In genomic region chr11:34053161-34053686, GRCh38 we compare ENCODE assay signal across 1 cellular context.
TF ChIP-seq lines count a peak whose summit lies in the region.

No MANE protein-coding gene starts in this region.

TF ChIP-seq in HepG2, 621 proteins besides CTCF, POLR2A, EP300 and RAD21 (continued from another document and continues in another):
- TF ChIP-seq, protein P1, sequence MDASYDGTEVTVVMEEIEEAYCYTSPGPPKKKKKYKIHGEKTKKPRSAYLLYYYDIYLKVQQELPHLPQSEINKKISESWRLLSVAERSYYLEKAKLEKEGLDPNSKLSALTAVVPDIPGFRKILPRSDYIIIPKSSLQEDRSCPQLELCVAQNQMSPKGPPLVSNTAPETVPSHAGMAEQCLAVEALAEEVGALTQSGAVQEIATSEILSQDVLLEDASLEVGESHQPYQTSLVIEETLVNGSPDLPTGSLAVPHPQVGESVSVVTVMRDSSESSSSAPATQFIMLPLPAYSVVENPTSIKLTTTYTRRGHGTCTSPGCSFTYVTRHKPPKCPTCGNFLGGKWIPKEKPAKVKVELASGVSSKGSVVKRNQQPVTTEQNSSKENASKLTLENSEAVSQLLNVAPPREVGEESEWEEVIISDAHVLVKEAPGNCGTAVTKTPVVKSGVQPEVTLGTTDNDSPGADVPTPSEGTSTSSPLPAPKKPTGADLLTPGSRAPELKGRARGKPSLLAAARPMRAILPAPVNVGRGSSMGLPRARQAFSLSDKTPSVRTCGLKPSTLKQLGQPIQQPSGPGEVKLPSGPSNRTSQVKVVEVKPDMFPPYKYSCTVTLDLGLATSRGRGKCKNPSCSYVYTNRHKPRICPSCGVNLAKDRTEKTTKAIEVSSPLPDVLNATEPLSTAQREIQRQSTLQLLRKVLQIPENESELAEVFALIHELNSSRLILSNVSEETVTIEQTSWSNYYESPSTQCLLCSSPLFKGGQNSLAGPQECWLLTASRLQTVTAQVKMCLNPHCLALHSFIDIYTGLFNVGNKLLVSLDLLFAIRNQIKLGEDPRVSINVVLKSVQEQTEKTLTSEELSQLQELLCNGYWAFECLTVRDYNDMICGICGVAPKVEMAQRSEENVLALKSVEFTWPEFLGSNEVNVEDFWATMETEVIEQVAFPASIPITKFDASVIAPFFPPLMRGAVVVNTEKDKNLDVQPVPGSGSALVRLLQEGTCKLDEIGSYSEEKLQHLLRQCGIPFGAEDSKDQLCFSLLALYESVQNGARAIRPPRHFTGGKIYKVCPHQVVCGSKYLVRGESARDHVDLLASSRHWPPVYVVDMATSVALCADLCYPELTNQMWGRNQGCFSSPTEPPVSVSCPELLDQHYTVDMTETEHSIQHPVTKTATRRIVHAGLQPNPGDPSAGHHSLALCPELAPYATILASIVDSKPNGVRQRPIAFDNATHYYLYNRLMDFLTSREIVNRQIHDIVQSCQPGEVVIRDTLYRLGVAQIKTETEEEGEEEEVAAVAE (CRISPR knock-in tag; IDR thresholded peaks at IDR 0.05; ENCODE audit: borderline replicate concordance), result no peak
- TF ChIP-seq THAP11 (CRISPR knock-in tag; IDR thresholded peaks at IDR 0.05) (peak; percentile 52; the same call in 1 of the 2 replicates), HOXA5 (CRISPR knock-in tag; IDR thresholded peaks at IDR 0.05) (no peak), TRAFD1 (CRISPR knock-in tag; IDR thresholded peaks at IDR 0.05; ENCODE audit: borderline replicate concordance) (no peak), PHF8 (CRISPR knock-in tag; IDR thresholded peaks at IDR 0.05) (0 out of 2 replicates have a peak, but pooled peaks have one; percentile 11), ZNF275 (CRISPR knock-in tag; IDR thresholded peaks at IDR 0.05; ENCODE audit: borderline replicate concordance) (no peak), MEIS1 (CRISPR knock-in tag; IDR thresholded peaks at IDR 0.05; ENCODE audit: borderline replicate concordance) (no peak), ZNF607 (CRISPR knock-in tag; IDR thresholded peaks at IDR 0.05; ENCODE audit: borderline replicate concordance) (no peak), BATF2 (CRISPR knock-in tag; IDR thresholded peaks at IDR 0.05) (no peak), TMF1 (CRISPR knock-in tag; IDR thresholded peaks at IDR 0.05; ENCODE audit: low read depth) (no peak), ZNF616 (CRISPR knock-in tag; IDR thresholded peaks at IDR 0.05; ENCODE audit: low read depth) (no peak), ZNF460 (CRISPR knock-in tag; IDR thresholded peaks at IDR 0.05; ENCODE audit: borderline replicate concordance) (no peak), RBM39 (IDR thresholded peaks at IDR 0.05; ENCODE audit: low read depth, low read length, poor library complexity, severe bottlenecking) (no peak), MLXIP (CRISPR knock-in tag; IDR thresholded peaks at IDR 0.05; ENCODE audit: borderline replicate concordance) (no peak), CCDC6 (CRISPR knock-in tag; IDR thresholded peaks at IDR 0.05) (no peak), ZNF281 (CRISPR knock-in tag; IDR thresholded peaks at IDR 0.05; ENCODE audit: borderline replicate concordance) (peak; percentile 76; the same call in 1 of the 2 replicates), ZBTB7B (CRISPR knock-in tag; IDR thresholded peaks at IDR 0.05) (peak; percentile 26; the same call in 1 of the 2 replicates), ZNF768 (CRISPR knock-in tag; IDR thresholded peaks at IDR 0.05) (no peak), ZNF138 (CRISPR knock-in tag; IDR thresholded peaks at IDR 0.05; ENCODE audit: low read depth) (no peak), KLF6 (CRISPR knock-in tag; IDR thresholded peaks at IDR 0.05) (no peak), ZNF598 (CRISPR knock-in tag; IDR thresholded peaks at IDR 0.05; ENCODE audit: borderline replicate concordance) (no peak), ZKSCAN5 (CRISPR knock-in tag; IDR thresholded peaks at IDR 0.05) (no peak), PHF5A (CRISPR knock-in tag; IDR thresholded peaks at IDR 0.05; ENCODE audit: low read depth, unreplicated experiment) (no peak), SOX6 (IDR thresholded peaks at IDR 0.05) (no peak), SOX6 (CRISPR knock-in tag; IDR thresholded peaks at IDR 0.05) (peak; percentile 37; the same call in 1 of the 2 replicates), FOXM1 (CRISPR knock-in tag; IDR thresholded peaks at IDR 0.05) (no peak), ZNF850 (CRISPR knock-in tag; conservative IDR thresholded peaks at IDR 0.05) (no peak), TBX2 (CRISPR knock-in tag; IDR thresholded peaks at IDR 0.05; ENCODE audit: borderline replicate concordance) (no peak), ATF6 (CRISPR knock-in tag; conservative IDR thresholded peaks at IDR 0.05) (no peak), CREM (IDR thresholded peaks at IDR 0.05) (no peak), CREM (CRISPR knock-in tag; IDR thresholded peaks at IDR 0.05) (no peak), NFYC (CRISPR knock-in tag; IDR thresholded peaks at IDR 0.05) (no peak), SSRP1 (CRISPR knock-in tag; IDR thresholded peaks at IDR 0.05) (no peak), ZNF224 (CRISPR knock-in tag; IDR thresholded peaks at IDR 0.05) (no peak), SAFB2 (CRISPR knock-in tag; IDR thresholded peaks at IDR 0.05; ENCODE audit: borderline replicate concordance, low read depth) (no peak), SRF (IDR thresholded peaks at IDR 0.05; ENCODE audit: low read depth, low read length) (no peak), CREB1 (IDR thresholded peaks at IDR 0.05) (no peak), CREB1 (CRISPR knock-in tag; IDR thresholded peaks at IDR 0.05) (no peak), ZNF674 (CRISPR knock-in tag; IDR thresholded peaks at IDR 0.05; ENCODE audit: low read depth) (no peak), ZFY (CRISPR knock-in tag; IDR thresholded peaks at IDR 0.05) (peak; percentile 10)
- TF ChIP-seq, protein P2, sequence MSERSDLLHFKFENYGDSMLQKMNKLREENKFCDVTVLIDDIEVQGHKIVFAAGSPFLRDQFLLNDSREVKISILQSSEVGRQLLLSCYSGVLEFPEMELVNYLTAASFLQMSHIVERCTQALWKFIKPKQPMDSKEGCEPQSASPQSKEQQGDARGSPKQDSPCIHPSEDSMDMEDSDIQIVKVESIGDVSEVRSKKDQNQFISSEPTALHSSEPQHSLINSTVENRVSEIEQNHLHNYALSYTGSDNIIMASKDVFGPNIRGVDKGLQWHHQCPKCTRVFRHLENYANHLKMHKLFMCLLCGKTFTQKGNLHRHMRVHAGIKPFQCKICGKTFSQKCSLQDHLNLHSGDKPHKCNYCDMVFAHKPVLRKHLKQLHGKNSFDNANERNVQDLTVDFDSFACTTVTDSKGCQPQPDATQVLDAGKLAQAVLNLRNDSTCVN (CRISPR knock-in tag; IDR thresholded peaks at IDR 0.05; ENCODE audit: borderline replicate concordance), result no peak
- TF ChIP-seq, protein P3, sequence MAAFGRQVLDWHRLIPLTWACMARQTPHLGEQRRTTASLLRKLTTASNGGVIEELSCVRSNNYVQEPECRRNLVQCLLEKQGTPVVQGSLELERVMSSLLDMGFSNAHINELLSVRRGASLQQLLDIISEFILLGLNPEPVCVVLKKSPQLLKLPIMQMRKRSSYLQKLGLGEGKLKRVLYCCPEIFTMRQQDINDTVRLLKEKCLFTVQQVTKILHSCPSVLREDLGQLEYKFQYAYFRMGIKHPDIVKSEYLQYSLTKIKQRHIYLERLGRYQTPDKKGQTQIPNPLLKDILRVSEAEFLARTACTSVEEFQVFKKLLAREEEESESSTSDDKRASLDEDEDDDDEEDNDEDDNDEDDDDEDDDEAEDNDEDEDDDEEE (CRISPR knock-in tag; IDR thresholded peaks at IDR 0.05), result no peak
- TF ChIP-seq, protein P4, sequence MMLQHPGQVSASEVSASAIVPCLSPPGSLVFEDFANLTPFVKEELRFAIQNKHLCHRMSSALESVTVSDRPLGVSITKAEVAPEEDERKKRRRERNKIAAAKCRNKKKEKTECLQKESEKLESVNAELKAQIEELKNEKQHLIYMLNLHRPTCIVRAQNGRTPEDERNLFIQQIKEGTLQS (CRISPR knock-in tag; IDR thresholded peaks at IDR 0.05), result no peak
- TF ChIP-seq, protein P5, sequence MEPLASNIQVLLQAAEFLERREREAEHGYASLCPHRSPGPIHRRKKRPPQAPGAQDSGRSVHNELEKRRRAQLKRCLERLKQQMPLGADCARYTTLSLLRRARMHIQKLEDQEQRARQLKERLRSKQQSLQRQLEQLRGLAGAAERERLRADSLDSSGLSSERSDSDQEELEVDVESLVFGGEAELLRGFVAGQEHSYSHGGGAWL (CRISPR knock-in tag; IDR thresholded peaks at IDR 0.05), result no peak
- TF ChIP-seq, protein P6, sequence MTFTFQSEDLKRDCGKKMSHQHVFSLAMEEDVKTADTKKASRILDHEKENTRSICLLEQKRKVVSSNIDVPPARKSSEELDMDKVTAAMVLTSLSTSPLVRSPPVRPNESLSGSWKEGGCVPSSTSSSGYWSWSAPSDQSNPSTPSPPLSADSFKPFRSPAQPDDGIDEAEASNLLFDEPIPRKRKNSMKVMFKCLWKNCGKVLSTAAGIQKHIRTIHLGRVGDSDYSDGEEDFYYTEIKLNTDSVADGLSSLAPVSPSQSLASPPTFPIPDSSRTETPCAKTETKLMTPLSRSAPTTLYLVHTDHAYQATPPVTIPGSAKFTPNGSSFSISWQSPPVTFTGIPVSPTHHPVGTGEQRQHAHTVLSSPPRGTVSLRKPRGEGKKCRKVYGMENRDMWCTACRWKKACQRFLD (CRISPR knock-in tag; IDR thresholded peaks at IDR 0.05; ENCODE audit: borderline replicate concordance), result no peak
